ENCODE assay signal across 8 cellular contexts in the genomic region with DNA sequence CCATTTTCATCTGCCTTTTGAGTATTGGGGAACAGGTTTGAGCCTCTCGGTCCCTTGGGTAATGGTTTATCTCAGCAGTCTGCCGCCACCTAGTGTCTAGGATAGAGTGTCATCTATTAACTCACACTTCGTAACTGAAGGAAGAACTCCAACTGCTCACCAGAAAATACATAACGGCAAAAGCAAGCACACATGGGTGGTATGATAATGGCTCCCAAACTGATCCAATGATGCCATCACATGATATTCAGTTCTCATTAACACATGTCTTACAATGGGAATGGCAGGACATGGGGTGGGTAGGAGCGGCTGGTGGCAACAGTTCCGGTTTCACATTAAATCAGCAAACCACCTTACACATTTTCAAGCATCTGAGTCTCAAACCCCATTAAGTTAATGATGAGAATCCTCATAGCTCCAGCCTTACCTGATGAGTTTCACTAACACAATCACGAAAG.
DNase-seq lines count a peak whose midpoint lies in the region; ATAC-seq, FAIRE-seq and TF ChIP-seq lines count a peak whose summit lies in the region.

No MANE protein-coding gene starts in this region.

- H3K79me2 ChIP-seq in ACC112 (ENCODE audit: control insufficient read depth, insufficient read depth, low read length, unreplicated experiment), result no peaks in the 10 kb centered on the region

- no peaks in the 10 kb centered on the region for H3K9me3 ChIP-seq in thyroid gland

- DNase-seq in GM12891 (ENCODE audit: insufficient read length, low spot score) (no peak), NCI-H2081 treated with DMSO at 0.1 percent for 48 hours (lab: John Stamatoyannopoulos, UW) (peak; percentile 17), mucosa of gallbladder (ENCODE audit: low spot score) (peak; percentile 55), thyroid gland (peak; percentile 22 to 29)

- 48 to 49% methylated on average over 7 of the region's 7 CpGs for WGBS in thyroid gland, 2 donors

- H3K36me3 ChIP-seq in ACC112 (ENCODE audit: insufficient read depth, low read length) (no peaks in the 10 kb centered on the region), thyroid gland (no peaks in the 10 kb centered on the region)

- H3K4me3 ChIP-seq in ACC112 (ENCODE audit: low read depth, low read length) (peak overlapping the region; percentile 56; the same call in 1 of the 2 replicates), thyroid gland (replicated peaks in 1 of 3) (no peak overlapping the region)

- H3K27ac ChIP-seq in ACC112 (ENCODE audit: low read depth, low read length) (no peak overlapping the region), thyroid gland (no peak overlapping the region)

- peak; percentile 92 for FAIRE-seq in GM12891 (lab: Jason Lieb, UNC)
- FAIRE-seq in TTC549 (lab: Jason Lieb, UNC), result peak; percentile 29
- FAIRE-seq in endometrium (lab: Jason Lieb, UNC), result peak; percentile 21

- peaks cover 36% of the 10 kb centered on the region for H3K4me1 ChIP-seq in ACC112 (ENCODE audit: control insufficient read depth, insufficient read depth, low read length, unreplicated experiment)
- no peaks in the 10 kb centered on the region for H3K4me1 ChIP-seq in thyroid gland

- H2AFZ ChIP-seq in ACC112 (ENCODE audit: low read length, unreplicated experiment), result peak overlapping the region; percentile 57

- H3K27me3 ChIP-seq in ACC112 (ENCODE audit: insufficient read depth, low read length) (no peaks in the 10 kb centered on the region), thyroid gland (no peaks in the 10 kb centered on the region)

- ATAC-seq in HG02884 (IDR thresholded peaks at IDR 0.05; ENCODE audit: unreplicated experiment), result peak; percentile 46

- TF ChIP-seq POLR2A in GM12891 (IDR thresholded peaks at IDR 0.05; ENCODE audit: low read depth, low read length) (no peak), thyroid gland (IDR thresholded peaks at IDR 0.05) (no peak)

- peak in 5 of 6 experiments; percentile 22 to 66 (median 61) for TF ChIP-seq CTCF in thyroid gland (IDR thresholded peaks at IDR 0.05)

- intact Hi-C loops in thyroid gland (cut with DNase I), result no loop called here

TF ChIP-seq in GM12891, 5 proteins besides CTCF, POLR2A, EP300 and RAD21:
- no peak for TF ChIP-seq TAF1 (IDR thresholded peaks at IDR 0.05; ENCODE audit: low read depth, low read length)
- TF ChIP-seq SPI1 (IDR thresholded peaks at IDR 0.05; ENCODE audit: low read depth, low read length), result no peak
- TF ChIP-seq POU2F2 (IDR thresholded peaks at IDR 0.05; ENCODE audit: low read depth, low read length), result no peak
- TF ChIP-seq PAX5 (IDR thresholded peaks at IDR 0.05; ENCODE audit: insufficient read depth, low read length, severe bottlenecking), result no peak
- no peak for TF ChIP-seq POLR2AphosphoS5 (IDR thresholded peaks at IDR 0.05; ENCODE audit: low read depth, low read length)
